ENCODE assay signal across 1 cellular context in the genomic region with DNA sequence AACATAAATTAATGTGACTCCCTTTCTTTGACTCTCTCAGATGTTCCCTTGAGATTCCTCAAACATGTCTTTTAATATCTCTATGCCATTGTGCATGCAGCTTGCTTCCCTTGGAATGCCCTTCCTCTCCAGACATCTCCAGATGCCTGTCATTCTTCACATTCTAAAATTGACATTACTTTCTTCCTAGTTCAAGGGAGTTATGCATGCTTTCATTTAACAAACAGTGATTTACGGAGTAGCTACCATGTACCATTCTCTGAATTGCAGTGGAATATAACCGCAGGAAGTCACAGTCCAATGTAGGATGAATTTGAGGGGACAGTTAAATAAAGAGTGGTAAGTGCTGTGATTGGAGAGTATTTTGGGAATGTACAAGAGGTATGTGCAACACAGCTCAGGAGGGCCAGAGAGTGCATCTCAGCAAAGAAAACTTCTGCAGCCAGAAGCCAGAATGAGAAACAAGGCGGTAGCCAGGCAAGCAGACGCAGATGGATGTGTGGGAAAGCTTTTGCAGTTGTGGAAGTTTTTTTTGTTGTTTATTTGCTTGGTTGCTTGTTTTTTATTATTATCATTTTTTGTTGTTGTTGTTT.
TF ChIP-seq lines count a peak whose summit lies in the region.

No MANE protein-coding gene starts in this region.

TF ChIP-seq in SK-N-SH, 30 proteins besides CTCF, POLR2A, EP300 and RAD21 (continued from another document):
- TF ChIP-seq FOSL2 (IDR thresholded peaks at IDR 0.05; ENCODE audit: borderline replicate concordance, low read depth) (no peak), ELF1 (IDR thresholded peaks at IDR 0.05) (no peak)
TF ChIP-seq in SK-N-SH: peak in this region for 5.
